27 cellular contexts compared by ENCODE assay signal in the genomic region with DNA sequence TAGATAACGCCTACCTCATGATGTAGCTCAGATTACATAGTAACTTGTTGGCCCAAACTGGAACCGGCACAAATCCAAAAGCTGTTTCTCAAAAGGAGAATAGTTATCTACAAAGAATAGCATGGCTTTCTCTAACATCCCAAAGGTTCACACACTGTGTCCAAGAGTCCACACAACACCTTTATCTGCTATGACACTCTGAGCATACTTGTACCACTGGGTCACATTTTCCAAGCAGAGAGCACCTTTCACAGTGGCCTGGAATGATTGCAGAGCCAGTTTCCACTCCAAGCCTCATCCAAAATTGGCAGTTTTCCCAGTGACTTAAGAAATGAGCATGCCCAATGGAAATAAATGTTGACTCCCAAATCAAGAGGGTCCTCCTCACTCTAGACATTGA.
"Had no signal": no experiment of that assay in that cellular context is flagged by ENCODE, and none has a peak within 500 bp of the region (broad histone marks: within the 10 kb centered on the region; RNA-seq: fewer than 3 reads in every experiment).

No MANE protein-coding gene starts in this region.

- H3K27ac ChIP-seq: adrenal gland, body of pancreas, colonic mucosa, epithelial cell of prostate, esophagus squamous epithelium, gastroesophageal sphincter, WERI-Rb-1 had no signal

- ATAC-seq: activated CD4-positive, CD25-positive, alpha-beta regulatory T cell treated with anti-CD3 and anti-CD28 coated beads, Interleukin-2, amount 50 U/mL, for 24 hours; activated CD8-positive, alpha-beta T cell treated with anti-CD3 and anti-CD28 coated beads for 36 hours; activated naive CD8-positive, alpha-beta T cell treated with anti-CD3 and anti-CD28 coated beads, Interleukin-2, amount 50 U/mL, for 24 hours; body of pancreas; gastroesophageal sphincter had no signal

- DNase-seq: activated B cell treated with CpG ODN at 0.5 μM for 24 hours; activated CD4-positive, alpha-beta T cell treated with anti-CD3 and anti-CD28 coated beads for 48 hours; activated CD4-positive, alpha-beta T cell treated with anti-CD3 and anti-CD28 coated beads, Interleukin-2, amount 50 U/mL, for 1 hour; activated CD4-positive, alpha-beta T cell treated with anti-CD3 and anti-CD28 coated beads, Interleukin-2, amount 50 U/mL, for 48 hours; activated CD8-positive, alpha-beta memory T cell treated with anti-CD3 and anti-CD28 coated beads for 24 hours; activated CD8-positive, alpha-beta T cell treated with anti-CD3 and anti-CD28 coated beads for 36 hours; activated effector memory CD4-positive, alpha-beta T cell treated with anti-CD3 and anti-CD28 coated beads, Interleukin-2, amount 50 U/mL, for 16 hours; activated naive CD4-positive, alpha-beta T cell treated with anti-CD3 and anti-CD28 coated beads for 36 hours; activated naive CD8-positive, alpha-beta T cell treated with anti-CD3 and anti-CD28 coated beads for 36 hours; activated naive CD8-positive, alpha-beta T cell treated with anti-CD3 and anti-CD28 coated beads, Interleukin-2, amount 50 U/mL, for 24 hours; activated T-cell treated with anti-CD3 and anti-CD28 coated beads, Interleukin-2, amount 50 U/mL, for 48 hours; adrenal gland; amygdala; aorta; body of pancreas; central memory CD4-positive, alpha-beta T cell; cerebellar nuclear complex; colonic mucosa; effector CD8-positive, alpha-beta T cell; esophagus squamous epithelium; foreskin melanocyte; hippocampal formation; T1000; WERI-Rb-1 had no signal

- H3K4me1 ChIP-seq: adrenal gland, body of pancreas, colonic mucosa, esophagus squamous epithelium, gastroesophageal sphincter had no signal

- H3K36me3 ChIP-seq: adrenal gland, colonic mucosa, esophagus squamous epithelium, gastroesophageal sphincter, WERI-Rb-1 had no signal

- H3K9me3 ChIP-seq: adrenal gland, colonic mucosa had no signal

- H3K27me3 ChIP-seq: adrenal gland, body of pancreas, colonic mucosa, esophagus squamous epithelium, gastroesophageal sphincter had no signal

- H3K4me3 ChIP-seq: adrenal gland, body of pancreas, colonic mucosa, esophagus squamous epithelium, gastroesophageal sphincter had no signal
